28 cellular contexts compared by ENCODE assay signal in genomic region chr12:45605624-45606023, GRCh38.
"Had no signal": no experiment of that assay in that cellular context is flagged by ENCODE, and none has a peak within 500 bp of the region (broad histone marks: within the 10 kb centered on the region; RNA-seq: fewer than 3 reads in every experiment).

No MANE protein-coding gene starts in this region.

- H3K9me3 ChIP-seq: ovary, suprapubic skin, testis, upper lobe of right lung, uterus had no signal

- H3K4me1 ChIP-seq: neural progenitor cell, parathyroid adenoma, psoas muscle, suprapubic skin, testis, transverse colon, upper lobe of right lung, uterus had no signal

- H3K4me3 ChIP-seq: neural progenitor cell, ovary, psoas muscle, skin epidermis, smooth muscle cell, spleen, suprapubic skin, testis, tibial artery, transverse colon, upper lobe of right lung, uterus had no signal

- DNase-seq: natural killer cell; occipital lobe; ovary; posterior cingulate gyrus; psoas muscle; right cardiac atrium; spleen; stimulated activated CD4-positive, alpha-beta T cell treated with anti-CD3 and anti-CD28 coated beads, Interleukin-12 subunit alpha, Interleukin-12 subunit beta, amount 100 ng/mL, for 4 hours; stimulated activated CD4-positive, alpha-beta T cell treated with anti-CD3 and anti-CD28 coated beads, Interleukin-1b, Interleukin-23, amount 100 ng/mL, for 48 hours; stimulated activated CD4-positive, alpha-beta T cell treated with anti-CD3 and anti-CD28 coated beads, Interleukin-4, amount 100 ng/mL, for 1 hour; stimulated activated CD4-positive, alpha-beta T cell treated with anti-CD3 and anti-CD28 coated beads, Interleukin-4, amount 100 ng/mL, for 4 hours; stimulated activated CD8-positive, alpha-beta memory T cell treated with anti-CD3 and anti-CD28 coated beads, Interleukin-4, amount 100 ng/mL, for 48 hours; stimulated activated naive CD4-positive, alpha-beta T cell; stimulated activated naive CD8-positive, alpha-beta T cell treated with anti-CD3 and anti-CD28 coated beads, Interleukin-15, amount 100 ng/mL, for 72 hours; stimulated activated naive CD8-positive, alpha-beta T cell treated with anti-CD3 and anti-CD28 coated beads, Interleukin-15, Interleukin-2, amounts not matched to agents 100 U/mL and 50 U/mL, for 24 hours; substantia nigra; testis; tibial artery; transverse colon; upper lobe of right lung; uterus had no signal

- H3K9ac ChIP-seq: neural progenitor cell, parathyroid adenoma had no signal

- H3K27ac ChIP-seq: neural progenitor cell, ovary, parathyroid adenoma, psoas muscle, skin epidermis, spleen, suprapubic skin, testis, tibial artery, transverse colon, upper lobe of right lung, uterus had no signal

- H3K4me2 ChIP-seq: neural progenitor cell, smooth muscle cell had no signal

- H3K27me3 ChIP-seq: neural progenitor cell, suprapubic skin, testis, tibial artery, transverse colon, uterus had no signal

- H2AFZ ChIP-seq: neural progenitor cell, parathyroid adenoma had no signal

- H3K36me3 ChIP-seq: neural progenitor cell, ovary, spleen, suprapubic skin, tibial artery, transverse colon, upper lobe of right lung, uterus had no signal

- ATAC-seq: natural killer cell; psoas muscle; right cardiac atrium; sciatic nerve; stimulated activated memory B cell treated with anti-CD40 and anti-IgM and Interleukin-4, amounts not matched to agents 10 μg/mL and 1 μg/mL and 100 μg/mL, for 72 hours; stimulated activated naive CD8-positive, alpha-beta T cell treated with anti-CD3 and anti-CD28 coated beads, Interleukin-15, amount 100 ng/mL, for 72 hours; stimulated activated naive CD8-positive, alpha-beta T cell treated with anti-CD3 and anti-CD28 coated beads, Interleukin-15, Interleukin-2, amounts not matched to agents 100 U/mL and 50 U/mL, for 24 hours; upper lobe of right lung had no signal

- H3K79me2 ChIP-seq: parathyroid adenoma had no signal
